Comparison of ENCODE assay signal across 29 cellular contexts in genomic region chr6:63580704-63580961, GRCh38.
"Had no signal": no experiment of that assay in that cellular context is flagged by ENCODE, and none has a peak within 500 bp of the region (broad histone marks: within the 10 kb centered on the region; RNA-seq: fewer than 3 reads in every experiment).

No MANE protein-coding gene starts in this region.

- DNase-seq: head of caudate nucleus; hippocampal formation; kidney glomerular epithelial cell; left cardiac atrium; left ventricle myocardium superior; lower lobe of right lung; mammary epithelial cell; mesendoderm; naive B cell; natural killer cell; nephron progenitor cell; occipital lobe; spleen; stimulated activated CD4-positive, alpha-beta T cell treated with anti-CD3 and anti-CD28 coated beads, Interleukin-4, amount 100 ng/mL, for 24 hours; stomach; testis; thyroid gland; transverse colon; upper lobe of left lung had no signal

- H3K79me2 ChIP-seq: parathyroid adenoma had no signal

- H3K4me3 Mint-ChIP-seq: mesothelial cell of epicardium; naive B cell; natural killer cell; nephron progenitor cell; neural progenitor cell; stimulated activated effector memory CD8-positive, alpha-beta T cell treated with anti-CD3 and anti-CD28 coated beads, Interleukin-12 subunit alpha, Interleukin-12 subunit beta, amount 100 ng/mL, for 72 hours had no signal

- H3K9ac ChIP-seq: neural progenitor cell, parathyroid adenoma had no signal

- H2AFZ ChIP-seq: neural progenitor cell, parathyroid adenoma had no signal

- H3K27ac Mint-ChIP-seq: mesothelial cell of epicardium; natural killer cell; nephron progenitor cell; neural progenitor cell; stimulated activated effector memory CD8-positive, alpha-beta T cell treated with anti-CD3 and anti-CD28 coated beads, Interleukin-12 subunit alpha, Interleukin-12 subunit beta, amount 100 ng/mL, for 72 hours had no signal

- H3K4me3 ChIP-seq: lower lobe of right lung, neural progenitor cell, right atrium auricular region, skin epidermis, spleen, stomach, testis, thyroid gland, transverse colon, upper lobe of left lung had no signal

- H3K9me3 ChIP-seq: lower lobe of right lung, neutrophil, right atrium auricular region, spleen, stomach, testis, thyroid gland, transverse colon, upper lobe of left lung had no signal

- ATAC-seq: left cardiac atrium; left ventricle myocardium superior; lower lobe of right lung; natural killer cell; sciatic nerve; stimulated activated effector memory CD8-positive, alpha-beta T cell treated with anti-CD3 and anti-CD28 coated beads, Interleukin-12 subunit alpha, Interleukin-12 subunit beta, amount 100 ng/mL, for 72 hours had no signal

- H3K4me2 ChIP-seq: neural progenitor cell had no signal

- H3K27me3 Mint-ChIP-seq: naive B cell had no signal

- H3K9me3 Mint-ChIP-seq: mesothelial cell of epicardium; naive B cell; natural killer cell; nephron progenitor cell; neural progenitor cell; stimulated activated effector memory CD8-positive, alpha-beta T cell treated with anti-CD3 and anti-CD28 coated beads, Interleukin-12 subunit alpha, Interleukin-12 subunit beta, amount 100 ng/mL, for 72 hours had no signal

- FAIRE-seq: keratinocyte, urothelium cell line had no signal

- H3K27me3 ChIP-seq: neural progenitor cell, neutrophil, right atrium auricular region, spleen, stomach, testis, thyroid gland, transverse colon, upper lobe of left lung had no signal

- H3K27ac ChIP-seq: lower lobe of right lung, neural progenitor cell, neutrophil, parathyroid adenoma, right atrium auricular region, skin epidermis, spleen, stomach, testis, thyroid gland, transverse colon, upper lobe of left lung had no signal

- H3K4me1 ChIP-seq: parathyroid adenoma, right atrium auricular region, testis, thyroid gland had no signal
